14 cellular contexts compared by ENCODE assay signal in genomic region chr17:81993726-81994592, GRCh38. TPM values are rescaled to one million over a fixed set of nuclear protein-coding genes. Genes with fewer than 3 reads are reported as not detected.
"Had no signal": no experiment of that assay in that cellular context is flagged by ENCODE, and none has a peak within 500 bp of the region (broad histone marks: within the 10 kb centered on the region; RNA-seq: fewer than 3 reads in every experiment).

No MANE protein-coding gene starts in this region.

- H3K36me3 Mint-ChIP-seq: natural killer cell had no signal

- H3K4me3 Mint-ChIP-seq: memory B cell, natural killer cell, type B pancreatic cell had no signal

- H3K27ac Mint-ChIP-seq: activated T-helper 2 cell treated with anti-CD3 and anti-CD28 coated beads, Interferon-gamma antibody, Interleukin-2, Interleukin-4, amounts not matched to agents 10 μg/mL and 5 μg/mL and 100 μg/mL, durations not matched to agents 14 hours and 24 hours and 36 hours; memory B cell; natural killer cell had no signal

- ATAC-seq: gastroesophageal sphincter; natural killer cell; stimulated activated naive CD8-positive, alpha-beta T cell treated with anti-CD3 and anti-CD28 coated beads, Interleukin-15, Interleukin-2, amounts not matched to agents 100 U/mL and 50 U/mL, for 24 hours had no signal

- H3K9me3 Mint-ChIP-seq: activated T-helper 2 cell treated with anti-CD3 and anti-CD28 coated beads, Interferon-gamma antibody, Interleukin-2, Interleukin-4, amounts not matched to agents 10 μg/mL and 5 μg/mL and 100 μg/mL, durations not matched to agents 14 hours and 24 hours and 36 hours; memory B cell; natural killer cell; type B pancreatic cell had no signal

- DNase-seq: activated CD4-positive, alpha-beta T cell treated with anti-CD3 and anti-CD28 coated beads for 1 hour; activated CD4-positive, alpha-beta T cell treated with anti-CD3 and anti-CD28 coated beads, Interleukin-2, amount 50 U/mL, for 4 hours; activated naive CD4-positive, alpha-beta T cell treated with anti-CD3 and anti-CD28 coated beads, Interleukin-2, amount 50 U/mL, for 16 hours; adrenal gland; dorsolateral prefrontal cortex; natural killer cell; occipital lobe; stimulated activated naive CD8-positive, alpha-beta T cell treated with anti-CD3 and anti-CD28 coated beads, Interleukin-15, Interleukin-2, amounts not matched to agents 100 U/mL and 50 U/mL, for 24 hours; SW 1271 had no signal

- H3K27me3 Mint-ChIP-seq: memory B cell, type B pancreatic cell had no signal

RNA-seq across cellular contexts. Expression of gene NOTUM, which starts 33.0 kb away (rescaled TPM):
- total RNA-seq: natural killer cell, sciatic nerve had no signal
